ENCODE assay signal across 9 cellular contexts in genomic region chr18:35005963-35006577, GRCh38. TPM values are rescaled to one million over a fixed set of nuclear protein-coding genes. Genes with fewer than 3 reads are reported as not detected.
DNase-seq lines count a peak whose midpoint lies in the region; ATAC-seq and TF ChIP-seq lines count a peak whose summit lies in the region.
"Had no signal": no experiment of that assay in that cellular context is flagged by ENCODE, and none has a peak within 500 bp of the region (broad histone marks: within the 10 kb centered on the region; RNA-seq: fewer than 3 reads in every experiment).

No MANE protein-coding gene starts in this region.

- 43 to 48% methylated on average over 7 of the region's 7 CpGs for WGBS in GM23248 (ENCODE audit: low coverage in 1 of 2, low lambda C conversion rate in 2 of 2, missing lambda C conversion rate in 2 of 2), 2 experiments

- H3K4me3 ChIP-seq in GM23248 (no peak overlapping the region), KMS-11 (IDR thresholded peaks at IDR 0.05; ENCODE audit: insufficient read depth, low read depth, low read length) (no peak overlapping the region), lower lobe of right lung (no peak overlapping the region), vagina (no peak overlapping the region)
- H3K4me3 ChIP-seq: BLaER1 treated with 17β-estradiol and CSF1 and Interleukin-3, amounts not matched to agents 10 nM and 100 nM had no signal

- H4K20me1 ChIP-seq in GM23248 (ENCODE audit: insufficient read depth) (no peaks in the 10 kb centered on the region), KMS-11 (ENCODE audit: insufficient read depth) (no peaks in the 10 kb centered on the region)
- H4K20me1 ChIP-seq: BLaER1 treated with 17β-estradiol and CSF1 and Interleukin-3, amounts not matched to agents 10 nM and 100 nM had no signal

- no peak overlapping the region for H3K4me2 ChIP-seq in GM23248 (ENCODE audit: unreplicated experiment)
- no peak overlapping the region for H3K4me2 ChIP-seq in KMS-11
- H3K4me2 ChIP-seq: BLaER1 treated with 17β-estradiol and CSF1 and Interleukin-3, amounts not matched to agents 10 nM and 100 nM had no signal

- in situ Hi-C loops in GM23248 (cut with MboI) = no loop called here

- DNase-seq in SIG-M5 treated with dmso at 0.1 percent for 504 hours (lab: John Stamatoyannopoulos, UW; ENCODE audit: unreplicated experiment) = peak; percentile 78
- DNase-seq in SIG-M5 (lab: John Stamatoyannopoulos, UW) = no peak
- peak; percentile 74 for DNase-seq in GM23248
- DNase-seq in OCI-M1 (lab: John Stamatoyannopoulos, UW) = peak; percentile 86
- peak; percentile 80 for DNase-seq in dedifferentiated amniotic fluid mesenchymal stem cell (ENCODE audit: extremely low spot score)
- DNase-seq in lower lobe of right lung = no peak
- DNase-seq in vagina (ENCODE audit: extremely low spot score in 2 of 2) = no peak

- no peaks in the 10 kb centered on the region for H3K36me3 ChIP-seq in GM23248 (ENCODE audit: low read depth)
- H3K36me3 ChIP-seq in KMS-11 (ENCODE audit: insufficient read depth) = no peaks in the 10 kb centered on the region
- no peaks in the 10 kb centered on the region for H3K36me3 ChIP-seq in lower lobe of right lung
- no peaks in the 10 kb centered on the region for H3K36me3 ChIP-seq in vagina
- H3K36me3 ChIP-seq: BLaER1 treated with 17β-estradiol and CSF1 and Interleukin-3, amounts not matched to agents 10 nM and 100 nM had no signal

- H3K79me2 ChIP-seq in GM23248 (ENCODE audit: insufficient read depth) (no peaks in the 10 kb centered on the region), KMS-11 (ENCODE audit: insufficient read depth, low read depth) (no peaks in the 10 kb centered on the region)

- no peaks in the 10 kb centered on the region for H3F3A ChIP-seq in GM23248 (ENCODE audit: insufficient read depth)

- H2AFZ ChIP-seq in GM23248 (no peak overlapping the region), KMS-11 (ENCODE audit: low read depth) (no peak overlapping the region)

- TF ChIP-seq CTCF in KMS-11 (conservative IDR thresholded peaks at IDR 0.05; ENCODE audit: low read depth, low read length) = peak; percentile 71
- peak; percentile 64 for TF ChIP-seq CTCF in lower lobe of right lung (IDR thresholded peaks at IDR 0.05)
- peak; percentile 29 to 59 (median 29) for TF ChIP-seq CTCF in vagina (IDR thresholded peaks at IDR 0.05)

- TF ChIP-seq POLR2A in vagina (IDR thresholded peaks at IDR 0.05) = no peak

- H3K27me3 ChIP-seq in GM23248 (replicated peaks; ENCODE audit: insufficient read depth) = 0 out of 2 replicates have a peak, but pooled peaks cover 18% of the 10 kb centered on the region
- H3K27me3 ChIP-seq in KMS-11 (ENCODE audit: insufficient read depth, low read depth) = no peaks in the 10 kb centered on the region
- no peaks in the 10 kb centered on the region for H3K27me3 ChIP-seq in lower lobe of right lung (ENCODE audit: low read depth)
- H3K27me3 ChIP-seq in vagina = no peaks in the 10 kb centered on the region
- H3K27me3 ChIP-seq: BLaER1 treated with 17β-estradiol and CSF1 and Interleukin-3, amounts not matched to agents 10 nM and 100 nM had no signal

- intact Hi-C loops in lower lobe of right lung (cut with DNase I) (loop anchor here (5.0 kb wide), 1 partner anchor 136 kb away; no protein-coding TSS in a partner anchor), vagina (cut with DNase I) (no loop called here)

- H3K4me1 ChIP-seq in GM23248 (ENCODE audit: insufficient read depth) = no peaks in the 10 kb centered on the region
- H3K4me1 ChIP-seq in KMS-11 (ENCODE audit: low read depth, poor library complexity, severe bottlenecking) = no peaks in the 10 kb centered on the region
- H3K4me1 ChIP-seq in lower lobe of right lung = no peaks in the 10 kb centered on the region
- H3K4me1 ChIP-seq in vagina = no peaks in the 10 kb centered on the region
- H3K4me1 ChIP-seq: BLaER1 treated with 17β-estradiol and CSF1 and Interleukin-3, amounts not matched to agents 10 nM and 100 nM had no signal

- H3K27ac ChIP-seq in GM23248 (no peak overlapping the region), KMS-11 (no peak overlapping the region), lower lobe of right lung (no peak overlapping the region), vagina (no peak overlapping the region)
- H3K27ac ChIP-seq: BLaER1 treated with 17β-estradiol and CSF1 and Interleukin-3, amounts not matched to agents 10 nM and 100 nM had no signal

- H3K9me2 ChIP-seq in GM23248 (ENCODE audit: insufficient read depth) = no peaks in the 10 kb centered on the region

- peak; percentile 84 to 94 for ATAC-seq in lower lobe of right lung

- no peaks in the 10 kb centered on the region for H3K9me3 ChIP-seq in GM23248 (ENCODE audit: low read depth)
- no peaks in the 10 kb centered on the region for H3K9me3 ChIP-seq in lower lobe of right lung
- H3K9me3 ChIP-seq in vagina = no peaks in the 10 kb centered on the region
- H3K9me3 ChIP-seq: BLaER1 treated with 17β-estradiol and CSF1 and Interleukin-3, amounts not matched to agents 10 nM and 100 nM had no signal

- H3K9ac ChIP-seq in GM23248 (no peak overlapping the region), KMS-11 (no peak overlapping the region)
- H3K9ac ChIP-seq: BLaER1 treated with 17β-estradiol and CSF1 and Interleukin-3, amounts not matched to agents 10 nM and 100 nM had no signal

RNA-seq across cellular contexts. Expression of gene MAPRE2, which starts 35.1 kb away (rescaled TPM):
- 6.1 and 11.2 TPM in 2 replicates for total RNA-seq in GM23248 (2014; rRNA removed; shearing (Covaris generic))
- polyA plus RNA-seq in GM23248 (2016; fragmentation: Nextera tagmentation; extraction: Ambion mirVana) = 16.0 and 16.1 TPM in 2 replicates
- total RNA-seq in lower lobe of right lung (33.8 TPM), vagina (21.4 TPM)

Comparison
In these comparisons a context has a peak if more than half of its experiments do, and no peak if none do; other contexts are left out.
1. DNase-seq: peak in SIG-M5 treated with dmso at 0.1 percent for 504 hours (single experiment), GM23248 (single experiment), OCI-M1 (single experiment) and dedifferentiated amniotic fluid mesenchymal stem cell (single experiment); none in SIG-M5 (single experiment), lower lobe of right lung (single experiment) and vagina (0 of 2).
2. Peak in every context shown above with its lines, with median percentiles within 50 percentile points of each other: CTCF ChIP-seq.